Comparison of ENCODE assay signal across 11 cellular contexts in genomic region chr11:64723907-64724862, GRCh38. TPM values are rescaled to one million over a fixed set of nuclear protein-coding genes. Genes with fewer than 3 reads are reported as not detected.
A peak's percentile ranks its signal among the peaks of the same experiment; 100 is the strongest.
DNase-seq lines count a peak whose midpoint lies in the region; ATAC-seq and TF ChIP-seq lines count a peak whose summit lies in the region.
"Had no signal": no experiment of that assay in that cellular context is flagged by ENCODE, and none has a peak within 500 bp of the region (broad histone marks: within the 10 kb centered on the region; RNA-seq: fewer than 3 reads in every experiment).

No MANE protein-coding gene starts in this region.

- H3K9me3 Mint-ChIP-seq in T-helper 1 cell treated with Interleukin-12 subunit alpha and Interleukin-12 subunit beta and Interleukin-4 antibody, amounts not matched to agents 30 μg/mL and 1 μg/mL, for 36 hours, result no peaks in the 10 kb centered on the region
- no peaks in the 10 kb centered on the region for H3K9me3 Mint-ChIP-seq in endothelial cell (ENCODE audit: unreplicated experiment)

- no TSS peak for BruUV-seq in mammary epithelial cell (replicated peaks; lab: Mats Ljungman, UMichigan)

- H3K9ac ChIP-seq in mammary epithelial cell (ENCODE audit: insufficient read depth, low read length), result no peak overlapping the region

- 67% methylated on average over 6 of the region's 9 CpGs for WGBS in mammary epithelial cell (ENCODE audit: low coverage, missing lambda C conversion rate)

- H3K79me2 ChIP-seq in mammary epithelial cell (ENCODE audit: insufficient read depth, low read length), result no peaks in the 10 kb centered on the region

- in situ Hi-C loops in mammary epithelial cell (cut with MboI; ENCODE audit: low sequenced_read_pairs in 2 of 2), result no loop called here

- H3K4me3 ChIP-seq in mammary epithelial cell (replicated peaks in 1 of 3; ENCODE audit: insufficient read depth in 1 of 3, low read depth in 2 of 3, low read length in 3 of 3) (no peak overlapping the region), breast epithelium (no peak overlapping the region), thoracic aorta (peak overlapping the region; percentile 99)

- H3K27ac Mint-ChIP-seq in T-helper 1 cell treated with Interleukin-12 subunit alpha and Interleukin-12 subunit beta and Interleukin-4 antibody, amounts not matched to agents 30 μg/mL and 1 μg/mL, for 36 hours, result no peak overlapping the region
- H3K27ac Mint-ChIP-seq in endothelial cell (ENCODE audit: unreplicated experiment), result peak overlapping the region; percentile 84

- ATAC-seq in thoracic aorta (ENCODE audit: insufficient number of reproducible peaks, low FRiP score, low read depth), result no peak
- ATAC-seq in GM21723 (IDR thresholded peaks at IDR 0.05; ENCODE audit: unreplicated experiment), result no peak

- no peak overlapping the region for H3K27ac ChIP-seq in mammary epithelial cell (ENCODE audit: insufficient read depth, low read depth, low read length)
- no peak overlapping the region for H3K27ac ChIP-seq in breast epithelium
- no peak overlapping the region for H3K27ac ChIP-seq in thoracic aorta

- no peak for TF ChIP-seq POLR2A in breast epithelium (IDR thresholded peaks at IDR 0.05)

- no peak overlapping the region for H3K4me2 ChIP-seq in mammary epithelial cell (ENCODE audit: insufficient read depth, low read depth, low read length)

- H3K4me1 ChIP-seq in mammary epithelial cell (ENCODE audit: insufficient read depth, low read length) (peaks cover 8% of the 10 kb centered on the region), breast epithelium (no peaks in the 10 kb centered on the region), thoracic aorta (ENCODE audit: control insufficient read depth in 1 of 2, low read depth in 2 of 2) (peaks cover 0 to 7% of the 10 kb centered on the region in 2 donors)

- H3K27me3 Mint-ChIP-seq in T-helper 1 cell treated with Interleukin-12 subunit alpha and Interleukin-12 subunit beta and Interleukin-4 antibody, amounts not matched to agents 30 μg/mL and 1 μg/mL, for 36 hours (ENCODE audit: low read depth), result peaks cover 34% of the 10 kb centered on the region
- H3K27me3 Mint-ChIP-seq in endothelial cell (ENCODE audit: unreplicated experiment), result peaks cover 24% of the 10 kb centered on the region

- H4K20me1 ChIP-seq in mammary epithelial cell (ENCODE audit: insufficient read depth, low read length), result no peaks in the 10 kb centered on the region

- no peaks in the 10 kb centered on the region for H3K9me3 ChIP-seq in mammary epithelial cell (replicated peaks; ENCODE audit: insufficient read depth, low read length)
- H3K9me3 ChIP-seq in breast epithelium, result no peaks in the 10 kb centered on the region
- no peaks in the 10 kb centered on the region for H3K9me3 ChIP-seq in thoracic aorta
- H3K9me3 ChIP-seq: esophagus muscularis mucosa had no signal

- H3K27me3 ChIP-seq in mammary epithelial cell (ENCODE audit: insufficient read depth, low read length) (no peaks in the 10 kb centered on the region), breast epithelium (peaks cover 2 to 35% of the 10 kb centered on the region in 2 donors), thoracic aorta (replicated peaks; ENCODE audit: insufficient read depth) (no peaks in the 10 kb centered on the region)

- dilution Hi-C loops in mammary epithelial cell (cut with HindIII; ENCODE audit: low sequenced_read_pairs), result no loop called here

- no peak for DNase-seq in mammary epithelial cell
- no peak for DNase-seq in breast epithelium (ENCODE audit: low spot score in 2 of 2)
- DNase-seq in endothelial cell (ENCODE audit: low spot score), result no peak
- no peak for DNase-seq in thoracic aorta (ENCODE audit: low spot score)
- no peak for DNase-seq in cortex of kidney (lab: John Stamatoyannopoulos, UW)
- DNase-seq in NCI-H187 treated with DMSO at 0.1 percent for 48 hours (lab: John Stamatoyannopoulos, UW), result no peak
- DNase-seq: MV-4-11 had no signal

- H3K36me3 Mint-ChIP-seq in T-helper 1 cell treated with Interleukin-12 subunit alpha and Interleukin-12 subunit beta and Interleukin-4 antibody, amounts not matched to agents 30 μg/mL and 1 μg/mL, for 36 hours (ENCODE audit: low read depth), result peaks cover 11% of the 10 kb centered on the region
- H3K36me3 Mint-ChIP-seq in endothelial cell (ENCODE audit: low read depth, unreplicated experiment), result peaks cover 5% of the 10 kb centered on the region

- intact Hi-C loops in mammary epithelial cell (cut with micrococcal nuclease) (loop anchor here (1.0 to 5.0 kb wide), 5 partner anchors 36 to 365 kb away; partner anchors contain the start of gene RPS6KA4), breast epithelium (cut with DNase I; ENCODE audit: low total_unique reads) (no loop called here)

- H3K4me3 Mint-ChIP-seq in T-helper 1 cell treated with Interleukin-12 subunit alpha and Interleukin-12 subunit beta and Interleukin-4 antibody, amounts not matched to agents 30 μg/mL and 1 μg/mL, for 36 hours, result peak overlapping the region; percentile 52
- H3K4me3 Mint-ChIP-seq in endothelial cell (ENCODE audit: unreplicated experiment), result peak overlapping the region; percentile 84

- no peak for TF ChIP-seq CTCF in mammary epithelial cell (conservative IDR thresholded peaks at IDR 0.05 in 1 of 2, IDR thresholded peaks at IDR 0.05 in 1 of 2; ENCODE audit: extremely low read depth in 1 of 2, insufficient read depth in 1 of 2, low read depth in 1 of 2, low read length in 2 of 2)
- no peak for TF ChIP-seq CTCF in breast epithelium (IDR thresholded peaks at IDR 0.05)
- TF ChIP-seq CTCF in endothelial cell (IDR thresholded peaks at IDR 0.05; ENCODE audit: unreplicated experiment), result no peak
- no peak for TF ChIP-seq CTCF in thoracic aorta (IDR thresholded peaks at IDR 0.05)

- peak overlapping the region; percentile 98 for H2AFZ ChIP-seq in mammary epithelial cell (ENCODE audit: low read depth, low read length)

- peaks cover 12% of the 10 kb centered on the region for H3K4me1 Mint-ChIP-seq in T-helper 1 cell treated with Interleukin-12 subunit alpha and Interleukin-12 subunit beta and Interleukin-4 antibody, amounts not matched to agents 30 μg/mL and 1 μg/mL, for 36 hours (ENCODE audit: low read depth)
- H3K4me1 Mint-ChIP-seq in endothelial cell (ENCODE audit: unreplicated experiment), result peaks cover 38% of the 10 kb centered on the region

- no peaks in the 10 kb centered on the region for H3K36me3 ChIP-seq in mammary epithelial cell (ENCODE audit: insufficient read depth, low read length)
- H3K36me3 ChIP-seq in breast epithelium, result no peaks in the 10 kb centered on the region
- peaks cover 7% of the 10 kb centered on the region for H3K36me3 ChIP-seq in thoracic aorta

- CTCF ChIA-PET in mammary epithelial cell (lab: Charles Lee; ENCODE audit: low non-redundant PET), result no interaction called here

RNA-seq across cellular contexts. Expression of gene NRXN2, which starts 1.2 kb away (rescaled TPM):
- total RNA-seq in mammary epithelial cell, result 10 to 100 TPM in 1 of 2 donors, 1 to 10 TPM in 1; 4.5 to 18.8 TPM
- polyA plus RNA-seq in mammary epithelial cell, result 0.01 TPM
- not detected for polyA minus RNA-seq in mammary epithelial cell
- total RNA-seq in breast epithelium, result 1 to 10 TPM; 1.8 to 4.3 (median 3.5) TPM
- total RNA-seq in endothelial cell (ENCODE audit: unreplicated experiment), result 11.5 TPM
- 10 to 100 TPM; 40.3 to 41.3 TPM for total RNA-seq in thoracic aorta
- polyA plus RNA-seq: keratinocyte had no signal

RNA-seq across cellular contexts. Expression of gene RASGRP2, which starts 19.8 kb away (rescaled TPM):
- total RNA-seq in mammary epithelial cell (1 to 10 TPM in 1 of 2 donors, under 1 TPM in 1; 0.26 to 4.8 TPM), breast epithelium (10 to 100 TPM in 2 of 3 donors, 1 to 10 TPM in 1; 10.0 to 12.5 (median 11.5) TPM), endothelial cell (ENCODE audit: unreplicated experiment) (139 TPM), thoracic aorta (10 to 100 TPM; 78.4 to 89.1 TPM)
- polyA plus RNA-seq in mammary epithelial cell, result not detected
- not detected for polyA minus RNA-seq in mammary epithelial cell

RNA-seq across cellular contexts. Expression of gene PYGM, which starts 35.6 kb away (rescaled TPM):
- total RNA-seq in mammary epithelial cell (1 to 10 TPM in 1 of 2 donors, under 1 TPM in 1; 0.50 to 1.1 TPM), breast epithelium (1 to 10 TPM; 1.3 to 4.5 (median 3.4) TPM), endothelial cell (ENCODE audit: unreplicated experiment) (0.26 TPM), thoracic aorta (10 to 100 TPM; 12.2 to 13.4 TPM)
- 0.06 TPM for polyA plus RNA-seq in mammary epithelial cell
- not detected for polyA minus RNA-seq in mammary epithelial cell

RNA-seq across cellular contexts. Expression of gene SF1, which starts 54.2 kb away (rescaled TPM):
- total RNA-seq in mammary epithelial cell, result 100 to 1,000 TPM; 115 to 294 TPM
- 79.4 TPM for polyA plus RNA-seq in mammary epithelial cell
- polyA minus RNA-seq in mammary epithelial cell, result 212 TPM
- 100 to 1,000 TPM; 264 to 293 (median 277) TPM for total RNA-seq in breast epithelium
- 322 TPM for total RNA-seq in endothelial cell (ENCODE audit: unreplicated experiment)
- total RNA-seq in thoracic aorta, result 100 to 1,000 TPM; 250 to 512 TPM

Comparison
In these comparisons a context has a peak if more than half of its experiments do, and no peak if none do; other contexts are left out.
1. RNA of gene RASGRP2, which starts 19.8 kb away (total RNA-seq): 139 TPM in endothelial cell (single experiment) and 78.4 to 89.1 TPM in thoracic aorta; 10.0 to 12.5 TPM in breast epithelium and 0.26 to 4.8 TPM in mammary epithelial cell; every median in the first group is over 4 times any median in the second.